Comparison of ENCODE assay signal across 8 cellular contexts in genomic region chr14:31561155-31561846, GRCh38. TPM values are rescaled to one million over a fixed set of nuclear protein-coding genes. Genes with fewer than 3 reads are reported as not detected.
DNase-seq lines count a peak whose midpoint lies in the region; ATAC-seq, FAIRE-seq and TF ChIP-seq lines count a peak whose summit lies in the region.

NUBPL (plus strand) TSS chr14:31561404; CDS start chr14:31561440, 36 bp downstream.

- peak within 1 kb of the TSS; percentile 83 for H3K4me2 ChIP-seq in A549

- H3K4me1 ChIP-seq in A549 (peaks cover 8% of the 10 kb centered on the region; the same call in 1 of the 3 replicates), breast epithelium (no peaks in the 10 kb centered on the region), small intestine (ENCODE audit: control insufficient read depth in 2 of 2, insufficient read depth in 1 of 2, low read depth in 1 of 2, low read length in 1 of 2) (no peaks in the 10 kb centered on the region)

- TF ChIP-seq POLR2A in A549 (IDR thresholded peaks at IDR 0.05; ENCODE audit: low read length) = peak; percentile 70
- TF ChIP-seq POLR2A in breast epithelium (IDR thresholded peaks at IDR 0.05) = peak; percentile 61

- POLR2A ChIA-PET in A549 (lab: Yijun Ruan, JAX) = no interaction called here

- FAIRE-seq in A549 (lab: Jason Lieb, UNC) (peak; percentile 78), small intestine (lab: Jason Lieb, UNC) (peak; percentile 5)

- no peaks in the 10 kb centered on the region for H3K36me3 ChIP-seq in breast epithelium
- H3K36me3 ChIP-seq in small intestine (ENCODE audit: control insufficient read depth in 2 of 2, insufficient read depth in 2 of 2, low read length in 2 of 2) = no peaks in the 10 kb centered on the region

- TF ChIP-seq EP300 in A549 (IDR thresholded peaks at IDR 0.05) = no peak

- 1% methylated on average over 22 of the region's 34 CpGs for WGBS in A549 (ENCODE audit: missing lambda C conversion rate)
- 0% methylated on average over 34 of the region's 34 CpGs for WGBS in small intestine, 3 donors

- CTCF ChIA-PET in A549 (lab: Yijun Ruan, JAX) = interaction anchor here (1.0 kb wide), 1 partner anchor 15 kb away, joined by 3 read pairs; no protein-coding TSS in a partner anchor

- peak within 1 kb of the TSS; percentile 94 for H3K4me3 ChIP-seq in A549
- peak within 1 kb of the TSS; percentile 84 to 85 (median 84) for H3K4me3 ChIP-seq in breast epithelium
- peak within 1 kb of the TSS; percentile 61 to 76 for H3K4me3 ChIP-seq in small intestine (ENCODE audit: low read depth in 1 of 2, low read length in 2 of 2)

- no peak for TF ChIP-seq RAD21 in A549 (conservative IDR thresholded peaks at IDR 0.05 in 1 of 2, IDR thresholded peaks at IDR 0.05 in 1 of 2)

- DNase-seq in A549 (ENCODE audit: low read depth in 1 of 2, low spot score in 1 of 2) = peak; percentile 90 to 94
- peak; percentile 97 for DNase-seq in NCI-H2171 treated with DMSO at 0.1 percent for 48 hours (lab: John Stamatoyannopoulos, UW)
- peak; percentile 92 to 97 for DNase-seq in breast epithelium (ENCODE audit: low spot score in 2 of 2)
- DNase-seq in iPS-NIHi11 (ENCODE audit: low spot score) = peak; percentile 94
- DNase-seq in small intestine = peak; percentile 92

- H3K27me3 ChIP-seq in breast epithelium (no peaks in the 10 kb centered on the region), small intestine (ENCODE audit: control insufficient read depth in 2 of 2, insufficient read depth in 2 of 2, low read length in 2 of 2) (no peaks in the 10 kb centered on the region)

- H3K9me3 ChIP-seq in A549 (no peaks in the 10 kb centered on the region), breast epithelium (no peaks in the 10 kb centered on the region), small intestine (ENCODE audit: control insufficient read depth, low read depth) (no peaks in the 10 kb centered on the region)

- H3K27ac ChIP-seq in A549 = peak within 1 kb of the TSS; percentile 90 to 92
- peak within 1 kb of the TSS; percentile 71; the same call in 1 of the 2 replicates for H3K27ac ChIP-seq in VCaP
- H3K27ac ChIP-seq in breast epithelium = peak within 1 kb of the TSS; percentile 92
- peak within 1 kb of the TSS; percentile 35 to 88 for H3K27ac ChIP-seq in small intestine (ENCODE audit: low read depth in 1 of 2, low read length in 1 of 2)

- ATAC-seq in A549 = peak; percentile 95
- peak; percentile 96 for ATAC-seq in GM18867 (IDR thresholded peaks at IDR 0.05; ENCODE audit: unreplicated experiment)
- peak; percentile 96 for ATAC-seq in HG03103 (IDR thresholded peaks at IDR 0.05; ENCODE audit: low read depth, unreplicated experiment)

- TF ChIP-seq CTCF in A549 (IDR thresholded peaks at IDR 0.05) = no peak
- no peak for TF ChIP-seq CTCF in VCaP (conservative IDR thresholded peaks at IDR 0.05)
- TF ChIP-seq CTCF in breast epithelium (IDR thresholded peaks at IDR 0.05) = no peak

- intact Hi-C loops in breast epithelium (cut with DNase I; ENCODE audit: low total_unique reads) = no loop called here

TF ChIP-seq in A549, 52 proteins besides CTCF, POLR2A, EP300 and RAD21 (continues in another document):
- TF ChIP-seq HOXB13 (CRISPR knock-in tag; IDR thresholded peaks at IDR 0.05; ENCODE audit: low read depth) (no peak), SREBF2 (IDR thresholded peaks at IDR 0.05) (no peak), ZFP36 (IDR thresholded peaks at IDR 0.05; ENCODE audit: borderline replicate concordance, partially characterized antibody) (no peak), ELK1 (IDR thresholded peaks at IDR 0.05; ENCODE audit: low read depth, low read length) (no peak), GATA3 (IDR thresholded peaks at IDR 0.05; ENCODE audit: borderline replicate concordance) (no peak), TFCP2L1 (CRISPR knock-in tag; IDR thresholded peaks at IDR 0.05) (no peak), HOXA7 (CRISPR knock-in tag; IDR thresholded peaks at IDR 0.05) (no peak), ZNF302 (CRISPR knock-in tag; IDR thresholded peaks at IDR 0.05) (no peak), CEBPB (IDR thresholded peaks at IDR 0.05) (no peak), HDAC2 (IDR thresholded peaks at IDR 0.05) (no peak), FOSL2 (IDR thresholded peaks at IDR 0.05) (no peak), FOSL2 (CRISPR knock-in tag; IDR thresholded peaks at IDR 0.05) (peak; percentile 71), ESRRA (IDR thresholded peaks at IDR 0.05; ENCODE audit: borderline replicate concordance, low read length) (no peak), HEYL (CRISPR knock-in tag; IDR thresholded peaks at IDR 0.05) (no peak), REST (IDR thresholded peaks at IDR 0.05) (no peak), KDM5A (IDR thresholded peaks at IDR 0.05) (peak; percentile 65; the same call in 1 of the 2 replicates), NFE2L2 (conservative IDR thresholded peaks at IDR 0.05; ENCODE audit: low read length) (no peak), PBX3 (IDR thresholded peaks at IDR 0.05) (no peak), BHLHE40 (IDR thresholded peaks at IDR 0.05; ENCODE audit: low read depth, low read length) (no peak), CBX2 (IDR thresholded peaks at IDR 0.05; ENCODE audit: borderline replicate concordance, low read depth) (no peak), JUNB (IDR thresholded peaks at IDR 0.05) (no peak), KDM1A (IDR thresholded peaks at IDR 0.05; ENCODE audit: low read depth) (no peak), BCL3 (IDR thresholded peaks at IDR 0.05) (peak; percentile 47; the same call in 1 of the 3 replicates), RCOR1 (IDR thresholded peaks at IDR 0.05; ENCODE audit: low read depth, low read length) (no peak)

RNA-seq across cellular contexts. Expression of gene NUBPL, which starts in this region (rescaled TPM):
- polyA plus RNA-seq in A549 (2011; rRNA removed) (14.1 and 14.9 TPM in 2 replicates), A549 (2017; fragmentation: RNase III; extraction: RNeasy Plus Mini Kit Qiagen cat#74134 plus additional on column Dnase treatment) (7.6 to 9.2 TPM (median 7.9 TPM) in 3 replicates), small intestine (1 to 10 TPM; 1.1 to 7.0 (median 2.2) TPM)
- polyA plus RNA-seq in A549 (2012; cell fraction: cytosol; rRNA removed) = 2.8 and 3.5 TPM in 2 replicates
- 1.2 and 2.1 TPM in 2 replicates for polyA plus RNA-seq in A549 (2012; cell fraction: nucleus; rRNA removed)
- 8.1 and 9.4 TPM in 2 replicates for polyA minus RNA-seq in A549 (2011; rRNA and poly(A)+ RNA removed)
- total RNA-seq in breast epithelium = 10 to 100 TPM; 10.9 to 16.2 (median 12.5) TPM

Comparison
In these comparisons a context has a peak if more than half of its experiments do, and no peak if none do; other contexts are left out.
1. Peak in every context shown above with its lines: DNase-seq, ATAC-seq, H3K4me3 ChIP-seq and H3K27ac ChIP-seq.